ENCODE assay signal across 14 cellular contexts in genomic region chr6:3366596-3367413, GRCh38.
"Had no signal": no experiment of that assay in that cellular context is flagged by ENCODE, and none has a peak within 500 bp of the region (broad histone marks: within the 10 kb centered on the region; RNA-seq: fewer than 3 reads in every experiment).

No MANE protein-coding gene starts in this region.

- ATAC-seq: activated T-cell treated with anti-CD3 and anti-CD28 coated beads, Interleukin-2, amount 50 U/mL, for 4 hours had no signal

- DNase-seq: activated CD4-positive, alpha-beta memory T cell treated with anti-CD3 and anti-CD28 coated beads for 36 hours; activated gamma-delta T cell; activated naive CD8-positive, alpha-beta T cell treated with anti-CD3 and anti-CD28 coated beads for 36 hours; activated T-cell treated with anti-CD3 and anti-CD28 coated beads, Interleukin-2, amount 50 U/mL, for 4 hours; anterior cingulate cortex; esophagus squamous epithelium; foreskin fibroblast; left ventricle myocardium inferior; stomach; uterus had no signal

- H3K4me3 ChIP-seq: breast epithelium, esophagus squamous epithelium, left ventricle myocardium inferior, neural progenitor cell, stomach, uterus had no signal

- H3K4me2 ChIP-seq: neural progenitor cell had no signal

- H3K27ac ChIP-seq: breast epithelium, esophagus squamous epithelium, left ventricle myocardium inferior, neural progenitor cell, parathyroid adenoma, uterus had no signal

- H3K36me3 ChIP-seq: breast epithelium, left ventricle myocardium inferior, neural progenitor cell, stomach, uterus had no signal

- H3K27me3 ChIP-seq: breast epithelium, esophagus squamous epithelium, neural progenitor cell, stomach, uterus had no signal

- H2AFZ ChIP-seq: neural progenitor cell, parathyroid adenoma had no signal

- H3K4me1 ChIP-seq: uterus had no signal

- H3K9ac ChIP-seq: neural progenitor cell, parathyroid adenoma had no signal

- FAIRE-seq: colon had no signal

- H3K9me3 ChIP-seq: breast epithelium, esophagus squamous epithelium, left ventricle myocardium inferior, stomach, uterus had no signal
